ENCODE assay signal across 2 cellular contexts in the genomic region with DNA sequence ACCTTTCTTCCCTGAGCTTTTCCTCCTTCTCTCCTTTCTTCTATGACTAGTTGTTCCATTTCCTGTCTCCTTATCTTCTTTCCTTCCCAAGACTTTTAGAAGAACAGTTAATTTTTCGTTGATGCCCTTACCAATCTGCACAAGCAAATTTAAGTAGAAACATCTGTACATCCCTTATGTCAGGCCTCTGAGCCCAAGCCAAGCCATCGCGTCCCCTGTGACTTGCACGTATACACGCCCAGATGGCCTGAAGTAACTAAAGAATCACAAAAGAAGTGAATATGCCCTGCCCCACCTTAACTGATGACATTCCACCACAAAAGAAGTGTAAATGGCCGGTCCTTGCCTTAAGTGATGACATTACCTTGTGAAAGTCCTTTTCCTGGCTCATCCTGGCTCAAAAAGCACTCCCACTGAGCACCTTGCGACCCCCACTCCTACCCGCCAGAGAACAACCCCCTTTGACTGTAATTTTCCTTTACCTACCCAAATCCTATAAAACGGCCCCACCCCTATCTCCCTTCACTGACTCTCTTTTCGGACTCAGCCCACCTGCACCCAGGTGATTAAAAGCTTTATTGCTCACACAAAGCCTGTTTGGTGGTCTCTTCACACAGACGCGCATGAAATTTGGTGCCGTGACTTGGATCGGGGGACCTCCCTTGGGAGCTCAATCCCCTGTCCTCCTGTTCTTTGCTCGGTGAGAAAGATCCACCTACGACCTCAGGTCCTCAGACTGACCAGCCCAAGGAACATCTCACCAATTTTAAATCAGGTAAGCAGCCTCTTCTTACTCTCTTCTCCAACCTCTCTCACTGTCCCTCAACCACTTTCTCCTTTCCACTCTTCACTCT. TPM values are rescaled to one million over a fixed set of nuclear protein-coding genes. Genes with fewer than 3 reads are reported as not detected.
"Had no signal": no experiment of that assay in that cellular context is flagged by ENCODE, and none has a peak within 500 bp of the region (broad histone marks: within the 10 kb centered on the region; RNA-seq: fewer than 3 reads in every experiment).

No MANE protein-coding gene starts in this region.

RNA-seq across cellular contexts. Expression of gene SPP1, which starts 53.7 kb away (rescaled TPM):
- total RNA-seq: dermis microvascular lymphatic vessel endothelial cell had no signal
- polyA plus RNA-seq: naive thymus-derived CD4-positive, alpha-beta T cell had no signal
